Comparison of ENCODE assay signal across 9 cellular contexts in genomic region chr9:93003552-93004407, GRCh38. TPM values are rescaled to one million over a fixed set of nuclear protein-coding genes. Genes with fewer than 3 reads are reported as not detected.
A peak's percentile ranks its signal among the peaks of the same experiment; 100 is the strongest.
DNase-seq lines count a peak whose midpoint lies in the region; ATAC-seq and TF ChIP-seq lines count a peak whose summit lies in the region.
"Had no signal": no experiment of that assay in that cellular context is flagged by ENCODE, and none has a peak within 500 bp of the region (broad histone marks: within the 10 kb centered on the region; RNA-seq: fewer than 3 reads in every experiment).

No MANE protein-coding gene starts in this region.

- H3K4me3 Mint-ChIP-seq in activated naive CD8-positive, alpha-beta T cell treated with anti-CD3 and anti-CD28 coated beads, Interleukin-2, amount 10 ng/mL, durations not matched to agents 7 days and 5 days = peak overlapping the region; percentile 43

- no peaks in the 10 kb centered on the region for H3K27me3 Mint-ChIP-seq in activated naive CD8-positive, alpha-beta T cell treated with anti-CD3 and anti-CD28 coated beads, Interleukin-2, amount 10 ng/mL, durations not matched to agents 7 days and 5 days

- no peaks in the 10 kb centered on the region for H3K27me3 ChIP-seq in hepatocyte

- H3K9me3 ChIP-seq in hepatocyte (ENCODE audit: low read depth) = no peaks in the 10 kb centered on the region

- H3K36me3 ChIP-seq in hepatocyte (replicated peaks; ENCODE audit: insufficient read depth, low read depth) = no peaks in the 10 kb centered on the region

- no peaks in the 10 kb centered on the region for H3K79me2 ChIP-seq in hepatocyte

- H3K4me3 ChIP-seq in hepatocyte = no peak overlapping the region

- H3K36me3 Mint-ChIP-seq in activated naive CD8-positive, alpha-beta T cell treated with anti-CD3 and anti-CD28 coated beads, Interleukin-2, amount 10 ng/mL, durations not matched to agents 7 days and 5 days = peaks cover 57% of the 10 kb centered on the region

- ATAC-seq in activated naive CD8-positive, alpha-beta T cell treated with anti-CD3 and anti-CD28 coated beads, Interleukin-2, amount 10 ng/mL, durations not matched to agents 7 days and 5 days (ENCODE audit: low read depth) = peak; percentile 81
- no peak for ATAC-seq in GM18870 (IDR thresholded peaks at IDR 0.05; ENCODE audit: unreplicated experiment)

- H3K27ac ChIP-seq in hepatocyte = no peak overlapping the region
- H3K27ac ChIP-seq: epithelial cell of prostate had no signal

- H2AFZ ChIP-seq in hepatocyte = no peak overlapping the region

- WGBS in hepatocyte (ENCODE audit: low lambda C conversion rate, missing lambda C conversion rate) = 56% methylated on average over 28 of the region's 28 CpGs

- TF ChIP-seq RAD21 in Ishikawa (IDR thresholded peaks at IDR 0.05; ENCODE audit: low read depth) = peak; percentile 80

- H4K20me1 ChIP-seq in hepatocyte (ENCODE audit: insufficient read depth, poor library complexity, severe bottlenecking) = no peaks in the 10 kb centered on the region

- peak; percentile 71 for TF ChIP-seq CTCF in hepatocyte (IDR thresholded peaks at IDR 0.05; ENCODE audit: poor library complexity)

- H3K4me1 ChIP-seq in hepatocyte (ENCODE audit: insufficient read depth) = no peaks in the 10 kb centered on the region

- H3K9me2 ChIP-seq in hepatocyte (replicated peaks; ENCODE audit: insufficient read depth) = no peaks in the 10 kb centered on the region

- peak; percentile 78 for DNase-seq in GM03348 (ENCODE audit: low spot score)
- peak; percentile 1 for DNase-seq in SKM-1 (lab: John Stamatoyannopoulos, UW; ENCODE audit: unreplicated experiment)
- peak; percentile 67 for DNase-seq in activated naive CD8-positive, alpha-beta T cell treated with anti-CD3 and anti-CD28 coated beads, Interleukin-2, amount 10 ng/mL, durations not matched to agents 7 days and 5 days
- peak; percentile 77 for DNase-seq in hepatocyte (ENCODE audit: low spot score)
- peak; percentile 45 to 59 for DNase-seq in stimulated activated CD4-positive, alpha-beta T cell treated with anti-CD3 and anti-CD28 coated beads, Interleukin-12 subunit alpha, Interleukin-12 subunit beta, amount 100 ng/mL, for 24 hours (ENCODE audit: low read depth in 2 of 2)
- DNase-seq in NCI-H1436 (lab: John Stamatoyannopoulos, UW) = no peak

- H3K4me2 ChIP-seq in hepatocyte = no peak overlapping the region

- peaks cover 32% of the 10 kb centered on the region for H3K4me1 Mint-ChIP-seq in activated naive CD8-positive, alpha-beta T cell treated with anti-CD3 and anti-CD28 coated beads, Interleukin-2, amount 10 ng/mL, durations not matched to agents 7 days and 5 days

- H3K9me3 Mint-ChIP-seq in activated naive CD8-positive, alpha-beta T cell treated with anti-CD3 and anti-CD28 coated beads, Interleukin-2, amount 10 ng/mL, durations not matched to agents 7 days and 5 days = no peaks in the 10 kb centered on the region

- no peak for TF ChIP-seq EP300 in Ishikawa (IDR thresholded peaks at IDR 0.05; ENCODE audit: borderline replicate concordance)

- peak overlapping the region; percentile 76 for H3K27ac Mint-ChIP-seq in activated naive CD8-positive, alpha-beta T cell treated with anti-CD3 and anti-CD28 coated beads, Interleukin-2, amount 10 ng/mL, durations not matched to agents 7 days and 5 days

- POLR2A ChIA-PET in activated naive CD8-positive, alpha-beta T cell treated with anti-CD3 and anti-CD28 coated beads, Interleukin-2, amount 10 ng/mL, durations not matched to agents 7 days and 5 days (lab: Charles Lee) = interaction anchor here (0.6 to 1.9 kb wide), 9 partner anchors 14 to 105 kb away, joined by 3 to 9 read pairs (median 4); no protein-coding TSS in a partner anchor

TF ChIP-seq in Ishikawa, 13 proteins besides CTCF, POLR2A, EP300 and RAD21:
- no peak for TF ChIP-seq REST (IDR thresholded peaks at IDR 0.05; ENCODE audit: low read depth)
- TF ChIP-seq NFIC (IDR thresholded peaks at IDR 0.05) = peak; percentile 35; the same call in 1 of the 2 replicates
- TF ChIP-seq CREB1 (IDR thresholded peaks at IDR 0.05; ENCODE audit: low read depth) = no peak
- no peak for TF ChIP-seq EGR1 (IDR thresholded peaks at IDR 0.05)
- TF ChIP-seq MAX (IDR thresholded peaks at IDR 0.05) = peak; percentile 88
- TF ChIP-seq ZBTB7A (IDR thresholded peaks at IDR 0.05; ENCODE audit: low read depth) = no peak
- TF ChIP-seq TEAD4 (IDR thresholded peaks at IDR 0.05) = no peak
- no peak for TF ChIP-seq YY1 (IDR thresholded peaks at IDR 0.05; ENCODE audit: low read depth)
- TF ChIP-seq FOXM1 (IDR thresholded peaks at IDR 0.05; ENCODE audit: borderline replicate concordance, low read depth) = no peak
- no peak for TF ChIP-seq USF1 (IDR thresholded peaks at IDR 0.05)
- peak; percentile 38; the same call in 1 of the 2 replicates for TF ChIP-seq TAF1 (IDR thresholded peaks at IDR 0.05; ENCODE audit: low read depth)

RNA-seq across cellular contexts. Expression of gene SUSD3, which starts 54.7 kb away (rescaled TPM):
- 10 to 100 TPM; 68.0 to 70.4 TPM for total RNA-seq in activated naive CD8-positive, alpha-beta T cell treated with anti-CD3 and anti-CD28 coated beads, Interleukin-2, amount 10 ng/mL, durations not matched to agents 7 days and 5 days
- total RNA-seq in hepatocyte = 11.4 and 14.3 TPM in 2 replicates
- polyA plus RNA-seq in hepatocyte = 13.5 and 17.3 TPM in 2 replicates

RNA-seq across cellular contexts. Expression of gene FGD3, which starts 56.5 kb away (rescaled TPM):
- total RNA-seq in activated naive CD8-positive, alpha-beta T cell treated with anti-CD3 and anti-CD28 coated beads, Interleukin-2, amount 10 ng/mL, durations not matched to agents 7 days and 5 days = 100 to 1,000 TPM; 160 to 161 TPM
- total RNA-seq in hepatocyte = 5.8 and 6.3 TPM in 2 replicates
- 4.1 and 6.5 TPM in 2 replicates for polyA plus RNA-seq in hepatocyte

Comparison
In these comparisons a context has a peak if more than half of its experiments do, and no peak if none do; other contexts are left out.
1. RNA of gene FGD3, which starts 56.5 kb away (total RNA-seq): 160 to 161 TPM in activated naive CD8-positive, alpha-beta T cell treated with anti-CD3 and anti-CD28 coated beads, Interleukin-2, amount 10 ng/mL, durations not matched to agents 7 days and 5 days; 5.8 to 6.3 TPM in hepatocyte; every median in the first group is over 10 times any median in the second.